In the genomic region with DNA sequence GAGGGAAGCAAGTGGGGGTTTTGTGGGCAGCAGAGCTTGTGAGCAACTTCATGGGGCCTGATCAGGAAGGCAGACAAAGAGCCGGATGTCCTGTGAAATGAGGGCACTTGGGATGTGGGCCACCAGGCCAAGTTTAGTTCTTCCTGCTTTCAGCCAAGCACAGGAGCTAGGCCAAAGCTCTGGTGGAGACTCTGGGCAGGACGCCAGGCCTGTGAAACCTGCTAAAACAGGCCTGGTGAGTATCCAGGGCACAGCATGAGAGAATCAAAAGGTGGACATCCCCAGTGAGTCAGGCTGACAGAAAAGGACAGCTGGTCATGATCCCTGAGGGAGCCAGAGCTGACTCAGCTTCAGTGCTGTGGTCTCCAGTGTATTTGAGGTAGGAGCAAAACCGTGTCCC, we compare ENCODE assay signal across 1 cellular context.
TF ChIP-seq lines count a peak whose summit lies in the region.

No MANE protein-coding gene starts in this region.

TF ChIP-seq in HepG2, 621 proteins besides CTCF, POLR2A, EP300 and RAD21 (continued from another document):
- TF ChIP-seq, protein P1, sequence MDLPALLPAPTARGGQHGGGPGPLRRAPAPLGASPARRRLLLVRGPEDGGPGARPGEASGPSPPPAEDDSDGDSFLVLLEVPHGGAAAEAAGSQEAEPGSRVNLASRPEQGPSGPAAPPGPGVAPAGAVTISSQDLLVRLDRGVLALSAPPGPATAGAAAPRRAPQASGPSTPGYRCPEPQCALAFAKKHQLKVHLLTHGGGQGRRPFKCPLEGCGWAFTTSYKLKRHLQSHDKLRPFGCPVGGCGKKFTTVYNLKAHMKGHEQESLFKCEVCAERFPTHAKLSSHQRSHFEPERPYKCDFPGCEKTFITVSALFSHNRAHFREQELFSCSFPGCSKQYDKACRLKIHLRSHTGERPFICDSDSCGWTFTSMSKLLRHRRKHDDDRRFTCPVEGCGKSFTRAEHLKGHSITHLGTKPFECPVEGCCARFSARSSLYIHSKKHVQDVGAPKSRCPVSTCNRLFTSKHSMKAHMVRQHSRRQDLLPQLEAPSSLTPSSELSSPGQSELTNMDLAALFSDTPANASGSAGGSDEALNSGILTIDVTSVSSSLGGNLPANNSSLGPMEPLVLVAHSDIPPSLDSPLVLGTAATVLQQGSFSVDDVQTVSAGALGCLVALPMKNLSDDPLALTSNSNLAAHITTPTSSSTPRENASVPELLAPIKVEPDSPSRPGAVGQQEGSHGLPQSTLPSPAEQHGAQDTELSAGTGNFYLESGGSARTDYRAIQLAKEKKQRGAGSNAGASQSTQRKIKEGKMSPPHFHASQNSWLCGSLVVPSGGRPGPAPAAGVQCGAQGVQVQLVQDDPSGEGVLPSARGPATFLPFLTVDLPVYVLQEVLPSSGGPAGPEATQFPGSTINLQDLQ (CRISPR knock-in tag; IDR thresholded peaks at IDR 0.05), result no peak
- TF ChIP-seq SIN3A (IDR thresholded peaks at IDR 0.05; ENCODE audit: borderline replicate concordance, low read depth, low read length) (no peak), CENPT (CRISPR knock-in tag; IDR thresholded peaks at IDR 0.05; ENCODE audit: low read depth) (no peak), ZNF567 (CRISPR knock-in tag; IDR thresholded peaks at IDR 0.05; ENCODE audit: borderline replicate concordance) (no peak), SP5 (CRISPR knock-in tag; IDR thresholded peaks at IDR 0.05; ENCODE audit: borderline replicate concordance, low read depth) (no peak), FOXA1 (IDR thresholded peaks at IDR 0.05) (no peak), FOXA1 (CRISPR knock-in tag; IDR thresholded peaks at IDR 0.05) (no peak), HOXA7 (CRISPR knock-in tag; IDR thresholded peaks at IDR 0.05) (no peak), MATR3 (CRISPR knock-in tag; IDR thresholded peaks at IDR 0.05) (no peak)
- TF ChIP-seq, protein P2, sequence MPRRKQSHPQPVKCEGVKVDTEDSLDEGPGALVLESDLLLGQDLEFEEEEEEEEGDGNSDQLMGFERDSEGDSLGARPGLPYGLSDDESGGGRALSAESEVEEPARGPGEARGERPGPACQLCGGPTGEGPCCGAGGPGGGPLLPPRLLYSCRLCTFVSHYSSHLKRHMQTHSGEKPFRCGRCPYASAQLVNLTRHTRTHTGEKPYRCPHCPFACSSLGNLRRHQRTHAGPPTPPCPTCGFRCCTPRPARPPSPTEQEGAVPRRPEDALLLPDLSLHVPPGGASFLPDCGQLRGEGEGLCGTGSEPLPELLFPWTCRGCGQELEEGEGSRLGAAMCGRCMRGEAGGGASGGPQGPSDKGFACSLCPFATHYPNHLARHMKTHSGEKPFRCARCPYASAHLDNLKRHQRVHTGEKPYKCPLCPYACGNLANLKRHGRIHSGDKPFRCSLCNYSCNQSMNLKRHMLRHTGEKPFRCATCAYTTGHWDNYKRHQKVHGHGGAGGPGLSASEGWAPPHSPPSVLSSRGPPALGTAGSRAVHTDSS (CRISPR knock-in tag; conservative IDR thresholded peaks at IDR 0.05), result no peak
- TF ChIP-seq, protein P3, sequence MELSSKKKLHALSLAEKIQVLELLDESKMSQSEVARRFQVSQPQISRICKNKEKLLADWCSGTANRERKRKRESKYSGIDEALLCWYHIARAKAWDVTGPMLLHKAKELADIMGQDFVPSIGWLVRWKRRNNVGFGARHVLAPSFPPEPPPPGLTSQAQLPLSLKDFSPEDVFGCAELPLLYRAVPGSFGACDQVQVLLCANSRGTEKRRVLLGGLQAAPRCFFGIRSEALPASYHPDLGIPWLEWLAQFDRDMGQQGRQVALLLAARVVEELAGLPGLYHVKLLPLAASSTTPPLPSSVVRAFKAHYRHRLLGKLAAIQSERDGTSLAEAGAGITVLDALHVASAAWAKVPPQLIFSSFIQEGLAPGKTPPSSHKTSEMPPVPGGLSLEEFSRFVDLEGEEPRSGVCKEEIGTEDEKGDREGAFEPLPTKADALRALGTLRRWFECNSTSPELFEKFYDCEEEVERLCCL (CRISPR knock-in tag; IDR thresholded peaks at IDR 0.05; ENCODE audit: borderline replicate concordance), result no peak
- TF ChIP-seq, protein P4, sequence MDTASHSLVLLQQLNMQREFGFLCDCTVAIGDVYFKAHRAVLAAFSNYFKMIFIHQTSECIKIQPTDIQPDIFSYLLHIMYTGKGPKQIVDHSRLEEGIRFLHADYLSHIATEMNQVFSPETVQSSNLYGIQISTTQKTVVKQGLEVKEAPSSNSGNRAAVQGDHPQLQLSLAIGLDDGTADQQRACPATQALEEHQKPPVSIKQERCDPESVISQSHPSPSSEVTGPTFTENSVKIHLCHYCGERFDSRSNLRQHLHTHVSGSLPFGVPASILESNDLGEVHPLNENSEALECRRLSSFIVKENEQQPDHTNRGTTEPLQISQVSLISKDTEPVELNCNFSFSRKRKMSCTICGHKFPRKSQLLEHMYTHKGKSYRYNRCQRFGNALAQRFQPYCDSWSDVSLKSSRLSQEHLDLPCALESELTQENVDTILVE (CRISPR knock-in tag; IDR thresholded peaks at IDR 0.05), result no peak
- TF ChIP-seq, protein P5, sequence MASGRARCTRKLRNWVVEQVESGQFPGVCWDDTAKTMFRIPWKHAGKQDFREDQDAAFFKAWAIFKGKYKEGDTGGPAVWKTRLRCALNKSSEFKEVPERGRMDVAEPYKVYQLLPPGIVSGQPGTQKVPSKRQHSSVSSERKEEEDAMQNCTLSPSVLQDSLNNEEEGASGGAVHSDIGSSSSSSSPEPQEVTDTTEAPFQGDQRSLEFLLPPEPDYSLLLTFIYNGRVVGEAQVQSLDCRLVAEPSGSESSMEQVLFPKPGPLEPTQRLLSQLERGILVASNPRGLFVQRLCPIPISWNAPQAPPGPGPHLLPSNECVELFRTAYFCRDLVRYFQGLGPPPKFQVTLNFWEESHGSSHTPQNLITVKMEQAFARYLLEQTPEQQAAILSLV (CRISPR knock-in tag; IDR thresholded peaks at IDR 0.05; ENCODE audit: borderline replicate concordance), result no peak
TF ChIP-seq in HepG2: peak in this region for 0.
